16 cellular contexts compared by ENCODE assay signal in genomic region chr16:84677017-84677803, GRCh38. TPM values are rescaled to one million over a fixed set of nuclear protein-coding genes. Genes with fewer than 3 reads are reported as not detected.
DNase-seq lines count a peak whose midpoint lies in the region; ATAC-seq and TF ChIP-seq lines count a peak whose summit lies in the region.
"Had no signal": no experiment of that assay in that cellular context is flagged by ENCODE, and none has a peak within 500 bp of the region (broad histone marks: within the 10 kb centered on the region; RNA-seq: fewer than 3 reads in every experiment).

No MANE protein-coding gene starts in this region.

- WGBS in sigmoid colon, 2 donors, result 77 to 84% methylated on average over 14 of the region's 14 CpGs

- H3K4me3 Mint-ChIP-seq in GM23338, result no peak overlapping the region; the same call in 2 of the 3 replicates
- no peak overlapping the region for H3K4me3 Mint-ChIP-seq in natural killer cell
- H3K4me3 Mint-ChIP-seq: CD8-positive, alpha-beta T cell had no signal

- H3K36me3 Mint-ChIP-seq in GM23338 (ENCODE audit: low read depth), result no peaks in the 10 kb centered on the region
- H3K36me3 Mint-ChIP-seq in natural killer cell, result no peaks in the 10 kb centered on the region
- H3K36me3 Mint-ChIP-seq: CD8-positive, alpha-beta T cell had no signal

- H4K20me1 ChIP-seq in GM23338 (replicated peaks; ENCODE audit: insufficient read depth), result no peaks in the 10 kb centered on the region

- no peak for TF ChIP-seq EP300 in sigmoid colon (IDR thresholded peaks at IDR 0.05)

- intact Hi-C loops in sigmoid colon (cut with DNase I), result no loop called here
- intact Hi-C loops in natural killer cell (cut with micrococcal nuclease), result no loop called here

- no peak overlapping the region for H3K27ac ChIP-seq in GM23338 (ENCODE audit: low read depth)
- H3K27ac ChIP-seq in HUES48 (ENCODE audit: low read depth, low read length), result peak overlapping the region; percentile 7
- H3K27ac ChIP-seq in sigmoid colon, result no peak overlapping the region

- H3K27ac Mint-ChIP-seq in GM23338, result no peak overlapping the region; the same call in 1 of the 2 replicates
- no peak overlapping the region for H3K27ac Mint-ChIP-seq in natural killer cell
- H3K27ac Mint-ChIP-seq: CD8-positive, alpha-beta T cell had no signal

- no peak for TF ChIP-seq CTCF in GM23338 (conservative IDR thresholded peaks at IDR 0.05; ENCODE audit: low read depth in 2 of 2)
- peak; percentile 29 for TF ChIP-seq CTCF in choroid plexus epithelial cell (conservative IDR thresholded peaks at IDR 0.05; ENCODE audit: low read depth, low read length)
- TF ChIP-seq CTCF in sigmoid colon (IDR thresholded peaks at IDR 0.05), result no peak
- TF ChIP-seq CTCF in natural killer cell (IDR thresholded peaks at IDR 0.05), result no peak

- H2AFZ ChIP-seq in GM23338, result peak overlapping the region; percentile 80

- H3K4me3 ChIP-seq in GM23338 (no peak overlapping the region), HUES48 (ENCODE audit: low read depth, low read length) (no peak overlapping the region), choroid plexus epithelial cell (ENCODE audit: low read depth, low read length) (no peak overlapping the region), sigmoid colon (no peak overlapping the region)

- ATAC-seq in GM23338, result peak; percentile 51
- ATAC-seq in natural killer cell, result no peak
- ATAC-seq: CD8-positive, alpha-beta T cell; HCT116 had no signal

- DNase-seq in GM23338 (ENCODE audit: low spot score) (no peak), choroid plexus epithelial cell (ENCODE audit: low read depth) (peak; percentile 67), sigmoid colon (peak; percentile 38), natural killer cell (no peak), KG1 (lab: John Stamatoyannopoulos, UW) (no peak), SIG-M5 treated with dmso at 0.1 percent for 504 hours (lab: John Stamatoyannopoulos, UW; ENCODE audit: unreplicated experiment) (no peak)
- DNase-seq: BE2C; CD8-positive, alpha-beta T cell; Karpas-422; MM.1S; NCI-H1417 treated with DMSO at 0.1 percent for 48 hours; NCI-H2029 treated with DMSO at 0.1 percent for 48 hours; NCI-H510A treated with DMSO at 0.1 percent for 48 hours; NK-92 treated with Interleukin-12 subunit alpha and Interleukin-12 subunit beta, amount 100 ng/mL, for 24 hours had no signal

- H3K9me3 Mint-ChIP-seq in GM23338, result no peaks in the 10 kb centered on the region
- no peaks in the 10 kb centered on the region for H3K9me3 Mint-ChIP-seq in natural killer cell
- H3K9me3 Mint-ChIP-seq: CD8-positive, alpha-beta T cell had no signal

- no peaks in the 10 kb centered on the region; the same call in 1 of the 2 replicates for H3F3A ChIP-seq in GM23338 (replicated peaks; ENCODE audit: low read depth)

- peaks cover 4% of the 10 kb centered on the region; the same call in 1 of the 2 replicates for H3K9me2 ChIP-seq in GM23338 (ENCODE audit: insufficient read depth)

- no peaks in the 10 kb centered on the region for H3K27me3 ChIP-seq in GM23338 (ENCODE audit: insufficient read depth)
- H3K27me3 ChIP-seq in HUES48 (ENCODE audit: control insufficient read depth, insufficient read depth, low read length), result no peaks in the 10 kb centered on the region
- no peaks in the 10 kb centered on the region for H3K27me3 ChIP-seq in sigmoid colon
- H3K27me3 ChIP-seq: BE2C had no signal

- peaks cover 20% of the 10 kb centered on the region for H3K4me1 Mint-ChIP-seq in GM23338
- no peaks in the 10 kb centered on the region for H3K4me1 Mint-ChIP-seq in natural killer cell

- H3K4me2 ChIP-seq in GM23338, result 0 out of 2 replicates have a peak overlapping the region, but pooled peaks have one; percentile 23

- peaks cover 4% of the 10 kb centered on the region for H3K27me3 Mint-ChIP-seq in GM23338 (ENCODE audit: insufficient read depth, low read depth, poor library complexity)
- H3K27me3 Mint-ChIP-seq in natural killer cell (ENCODE audit: low read depth in 2 of 2), result peaks cover 5 to 12% of the 10 kb centered on the region in 2 donors

- no peaks in the 10 kb centered on the region for H3K79me2 ChIP-seq in GM23338 (replicated peaks; ENCODE audit: insufficient read depth)

- H3K36me3 ChIP-seq in GM23338 (ENCODE audit: insufficient read depth), result no peaks in the 10 kb centered on the region
- H3K36me3 ChIP-seq in HUES48 (ENCODE audit: control insufficient read depth, insufficient read depth, low read length), result no peaks in the 10 kb centered on the region
- H3K36me3 ChIP-seq in sigmoid colon, result no peaks in the 10 kb centered on the region
- H3K36me3 ChIP-seq: BE2C had no signal

- no peak overlapping the region for H3K9ac ChIP-seq in HUES48 (ENCODE audit: low read depth, low read length)

- no peak for TF ChIP-seq POLR2A in sigmoid colon (IDR thresholded peaks at IDR 0.05)

- H3K9me3 ChIP-seq in HUES48 (ENCODE audit: control insufficient read depth, insufficient read depth, low read length) (no peaks in the 10 kb centered on the region), sigmoid colon (no peaks in the 10 kb centered on the region)
- H3K9me3 ChIP-seq: BE2C had no signal

- peaks cover 6% of the 10 kb centered on the region; the same call in 1 of the 2 replicates for H3K4me1 ChIP-seq in GM23338 (ENCODE audit: insufficient read depth)
- H3K4me1 ChIP-seq in HUES48 (ENCODE audit: control insufficient read depth, insufficient read depth, low read length), result peaks cover 10% of the 10 kb centered on the region; the same call in 1 of the 2 replicates
- peaks cover 0 to 4% (median 0%) of the 10 kb centered on the region in 4 donors for H3K4me1 ChIP-seq in sigmoid colon
- H3K4me1 ChIP-seq: BE2C had no signal

TF ChIP-seq in GM23338, 12 proteins besides CTCF, POLR2A, EP300 and RAD21 (continues in another document):
- TF ChIP-seq NANOG (IDR thresholded peaks at IDR 0.05; ENCODE audit: borderline replicate concordance) (no peak), POLR2AphosphoS5 (IDR thresholded peaks at IDR 0.05; ENCODE audit: low read depth) (no peak), ETS1 (IDR thresholded peaks at IDR 0.05) (no peak), JUNB (IDR thresholded peaks at IDR 0.05; ENCODE audit: unreplicated experiment) (no peak)

RNA-seq across cellular contexts. Expression of gene USP10, which starts 22.6 kb away (rescaled TPM):
- total RNA-seq in GM23338 (2014; rRNA removed; shearing (Covaris generic)), result 144 and 158 TPM in 2 replicates
- polyA plus RNA-seq in GM23338 (2016; fragmentation: Nextera tagmentation; extraction: Ambion mirVana) (186 and 194 TPM in 2 replicates), sigmoid colon (10 to 100 TPM; 17.1 to 36.7 (median 31.2) TPM)
- total RNA-seq in sigmoid colon (10 to 100 TPM; 43.9 to 64.3 (median 53.1) TPM), natural killer cell (100 to 1,000 TPM in 2 of 3 donors, 10 to 100 TPM in 1; 78.4 to 103 (median 100) TPM)

RNA-seq across cellular contexts. Expression of gene KLHL36, which starts 28.9 kb away (rescaled TPM):
- total RNA-seq in GM23338 (2014; rRNA removed; shearing (Covaris generic)), result 54.6 and 70.4 TPM in 2 replicates
- 13.4 and 15.5 TPM in 2 replicates for polyA plus RNA-seq in GM23338 (2016; fragmentation: Nextera tagmentation; extraction: Ambion mirVana)
- total RNA-seq in sigmoid colon, result 10 to 100 TPM; 40.0 to 45.9 (median 43.3) TPM
- polyA plus RNA-seq in sigmoid colon, result 10 to 100 TPM; 14.4 to 30.6 (median 15.0) TPM
- 10 to 100 TPM; 47.2 to 62.3 (median 60.5) TPM for total RNA-seq in natural killer cell

RNA-seq across cellular contexts. Expression of gene COTL1, which starts 59.3 kb away (rescaled TPM):
- 111 and 117 TPM in 2 replicates for total RNA-seq in GM23338 (2014; rRNA removed; shearing (Covaris generic))
- polyA plus RNA-seq in GM23338 (2016; fragmentation: Nextera tagmentation; extraction: Ambion mirVana) (165 and 166 TPM in 2 replicates), sigmoid colon (100 to 1,000 TPM in 1 of 3 donors, 10 to 100 TPM in 2; 60.1 to 160 (median 96.6) TPM)
- total RNA-seq in sigmoid colon (10 to 100 TPM; 34.6 to 48.6 (median 37.8) TPM), natural killer cell (100 to 1,000 TPM in 2 of 3 donors, 10 to 100 TPM in 1; 43.7 to 187 (median 116) TPM)

Comparison
In these comparisons a context has a peak if more than half of its experiments do, and no peak if none do; other contexts are left out.
1. DNase-seq: peak in choroid plexus epithelial cell (single experiment) and sigmoid colon (single experiment); none in GM23338 (single experiment), natural killer cell (single experiment), KG1 (single experiment) and SIG-M5 treated with dmso at 0.1 percent for 504 hours (single experiment).